9 cellular contexts compared by ENCODE assay signal in the genomic region with DNA sequence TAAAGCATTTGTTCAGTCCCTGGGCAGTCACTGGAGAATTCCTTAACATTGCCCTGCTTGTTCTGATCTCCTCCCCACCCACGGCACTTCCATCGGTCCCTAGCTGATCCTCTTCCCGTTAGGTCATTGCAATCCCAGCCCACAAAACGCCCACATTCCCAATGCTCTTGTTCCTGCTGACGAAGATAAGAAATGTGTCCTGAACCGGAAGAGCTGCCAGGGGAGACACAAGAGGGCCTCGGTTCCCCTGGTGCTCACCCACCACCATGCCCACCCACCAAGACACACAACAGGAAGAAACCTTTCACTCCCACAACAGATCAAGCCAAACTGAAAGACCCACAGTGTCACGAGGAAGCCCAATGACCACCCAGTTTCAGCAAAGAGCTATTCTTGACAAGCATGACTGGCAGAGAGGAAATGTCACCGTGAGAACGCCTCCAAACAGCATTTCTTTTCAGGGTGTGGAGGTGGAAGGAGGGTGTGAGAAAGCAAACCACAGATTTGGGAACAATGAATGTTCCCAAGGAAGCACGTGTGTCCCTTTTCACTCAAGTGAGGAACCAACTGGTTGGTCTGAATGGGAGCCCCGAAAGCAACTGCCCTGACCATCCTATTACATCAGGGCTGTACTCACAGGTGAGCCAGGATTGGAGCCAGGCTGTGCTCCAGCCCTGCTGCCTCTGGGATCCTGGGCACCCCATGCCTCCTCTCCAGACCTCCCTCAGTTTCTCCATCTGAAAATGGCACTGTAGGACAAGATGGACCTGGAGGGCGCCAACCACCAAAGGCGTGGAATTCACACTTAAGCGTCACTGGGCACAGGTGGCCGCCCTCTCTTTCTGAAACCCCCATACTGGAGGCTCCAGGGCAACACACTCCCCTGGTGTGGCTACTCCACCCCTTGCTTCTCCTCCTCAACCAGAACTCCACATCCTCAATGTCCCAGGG.
DNase-seq lines count a peak whose midpoint lies in the region; ATAC-seq and TF ChIP-seq lines count a peak whose summit lies in the region.
"Had no signal": no experiment of that assay in that cellular context is flagged by ENCODE, and none has a peak within 500 bp of the region (broad histone marks: within the 10 kb centered on the region; RNA-seq: fewer than 3 reads in every experiment).

No MANE protein-coding gene starts in this region.

- no peaks in the 10 kb centered on the region for H3K9me3 ChIP-seq in muscle layer of duodenum (ENCODE audit: control insufficient read depth in 1 of 2, low read length in 2 of 2)

- no peaks in the 10 kb centered on the region for H3K27me3 Mint-ChIP-seq in chondrocyte (ENCODE audit: low read depth)

- H3K27ac ChIP-seq in muscle layer of duodenum (ENCODE audit: low read length), result peak overlapping the region; percentile 28
- H3K27ac ChIP-seq: SK-N-MC had no signal

- H3K27ac Mint-ChIP-seq in chondrocyte (ENCODE audit: unreplicated experiment), result peak overlapping the region; percentile 97

- peak overlapping the region; percentile 27 for H3K4me3 Mint-ChIP-seq in chondrocyte (ENCODE audit: unreplicated experiment)

- H3K4me1 Mint-ChIP-seq in chondrocyte (ENCODE audit: low read depth), result peaks cover 43% of the 10 kb centered on the region

- peaks cover 9 to 17% of the 10 kb centered on the region in 2 donors for H3K4me1 ChIP-seq in muscle layer of duodenum (ENCODE audit: control insufficient read depth in 1 of 2, insufficient read depth in 2 of 2, low read length in 2 of 2)

- H3K4me3 ChIP-seq in muscle layer of duodenum (ENCODE audit: low read depth in 1 of 2, low read length in 2 of 2), result no peak overlapping the region
- H3K4me3 ChIP-seq: SK-N-MC had no signal

- peaks cover 21% of the 10 kb centered on the region for H3K36me3 Mint-ChIP-seq in chondrocyte (ENCODE audit: low read depth)

- ATAC-seq in GM18868 (IDR thresholded peaks at IDR 0.05; ENCODE audit: unreplicated experiment), result peak; percentile 64
- ATAC-seq in HG03196 (IDR thresholded peaks at IDR 0.05; ENCODE audit: unreplicated experiment), result peak; percentile 45

- H3K36me3 ChIP-seq in muscle layer of duodenum (ENCODE audit: control insufficient read depth in 1 of 2, insufficient read depth in 2 of 2, low read length in 2 of 2), result peaks cover 21 to 31% of the 10 kb centered on the region in 2 donors

- DNase-seq in chondrocyte (ENCODE audit: low spot score) (no peak), mucosa of gallbladder (ENCODE audit: low spot score) (no peak)
- DNase-seq in central memory CD4-positive, alpha-beta T cell, result no peak
- no peak for DNase-seq in stimulated activated CD4-positive, alpha-beta T cell treated with anti-CD3 and anti-CD28 coated beads, Interleukin-4, amount 100 ng/mL, for 4 hours
- no peak for DNase-seq in activated naive CD4-positive, alpha-beta T cell (lab: John Stamatoyannopoulos, UW)

- no peaks in the 10 kb centered on the region for H3K27me3 ChIP-seq in muscle layer of duodenum (ENCODE audit: low read depth, low read length)

- TF ChIP-seq CTCF in chondrocyte (IDR thresholded peaks at IDR 0.05), result no peak

- H3K9me3 Mint-ChIP-seq in chondrocyte (ENCODE audit: low read depth), result no peaks in the 10 kb centered on the region
